Comparison of ENCODE assay signal across 33 cellular contexts in genomic region chr18:74402806-74403433, GRCh38. TPM values are rescaled to one million over a fixed set of nuclear protein-coding genes. Genes with fewer than 3 reads are reported as not detected.
A peak's percentile ranks its signal among the peaks of the same experiment; 100 is the strongest.
DNase-seq lines count a peak whose midpoint lies in the region; ATAC-seq, FAIRE-seq and TF ChIP-seq lines count a peak whose summit lies in the region.
"Had no signal": no experiment of that assay in that cellular context is flagged by ENCODE, and none has a peak within 500 bp of the region (broad histone marks: within the 10 kb centered on the region; RNA-seq: fewer than 3 reads in every experiment).

No MANE protein-coding gene starts in this region.

- peak overlapping the region; percentile 46 for H3K27ac Mint-ChIP-seq in neural progenitor cell
- no peak overlapping the region for H3K27ac Mint-ChIP-seq in CD4-positive, alpha-beta T cell
- H3K27ac Mint-ChIP-seq in activated T-cell treated with anti-CD3 and anti-CD28 coated beads, Interleukin-2, amount 50 U/mL, for 24 hours = no peak overlapping the region
- H3K27ac Mint-ChIP-seq: activated CD4-positive, alpha-beta T cell treated with anti-CD3 and anti-CD28 coated beads, Interleukin-2, amount 10 ng/mL, durations not matched to agents 24 days and 14 days; natural killer cell treated with Interleukin-12 subunit alpha and Interleukin-12 subunit beta and Interleukin-15 and Interleukin-18, amount 100 ng/mL, for 72 hours had no signal

- H3F3A ChIP-seq in neural progenitor cell (ENCODE audit: low read depth) = no peaks in the 10 kb centered on the region

- no peaks in the 10 kb centered on the region for H3K79me2 ChIP-seq in neural progenitor cell (ENCODE audit: low read depth)

- no peaks in the 10 kb centered on the region for H4K20me1 ChIP-seq in neural progenitor cell (ENCODE audit: low read depth)

- no peak overlapping the region for H3K9ac ChIP-seq in neural progenitor cell

- H3K4me1 ChIP-seq in neural progenitor cell = no peaks in the 10 kb centered on the region
- H3K4me1 ChIP-seq: Peyer's patch, SJCRH30 had no signal

- no peaks in the 10 kb centered on the region for H3K9me3 ChIP-seq in neural progenitor cell (ENCODE audit: low read depth)
- H3K9me3 ChIP-seq in CD4-positive, alpha-beta T cell (ENCODE audit: control insufficient read depth, low read length) = no peaks in the 10 kb centered on the region
- H3K9me3 ChIP-seq: gastroesophageal sphincter, mucosa of descending colon, ovary, Peyer's patch, SJCRH30, upper lobe of left lung had no signal

- peaks cover 2% of the 10 kb centered on the region for H3K9me3 Mint-ChIP-seq in neural progenitor cell
- H3K9me3 Mint-ChIP-seq in CD4-positive, alpha-beta T cell = no peaks in the 10 kb centered on the region
- H3K9me3 Mint-ChIP-seq in activated T-cell treated with anti-CD3 and anti-CD28 coated beads, Interleukin-2, amount 50 U/mL, for 24 hours = no peaks in the 10 kb centered on the region
- H3K9me3 Mint-ChIP-seq: central memory CD8-positive, alpha-beta T cell; natural killer cell treated with Interleukin-12 subunit alpha and Interleukin-12 subunit beta and Interleukin-15 and Interleukin-18, amount 100 ng/mL, for 72 hours had no signal

- peak; percentile 85 for FAIRE-seq in D721Med (lab: Jason Lieb, UNC)
- FAIRE-seq: GM12891, islet of Langerhans had no signal

- H3K4me2 ChIP-seq in neural progenitor cell = no peak overlapping the region

- TF ChIP-seq CTCF in D721Med (IDR thresholded peaks at IDR 0.05; ENCODE audit: insufficient read depth, missing control alignments) (no peak), neural progenitor cell (IDR thresholded peaks at IDR 0.05) (no peak)
- TF ChIP-seq CTCF in CD4-positive, alpha-beta T cell (IDR thresholded peaks at IDR 0.05) = no peak

- no peaks in the 10 kb centered on the region for H3K27me3 Mint-ChIP-seq in neural progenitor cell (ENCODE audit: insufficient read depth, low read depth)
- no peaks in the 10 kb centered on the region for H3K27me3 Mint-ChIP-seq in CD4-positive, alpha-beta T cell
- H3K27me3 Mint-ChIP-seq in activated T-cell treated with anti-CD3 and anti-CD28 coated beads, Interleukin-2, amount 50 U/mL, for 24 hours = peaks cover 5% of the 10 kb centered on the region

- H2AFZ ChIP-seq in neural progenitor cell (replicated peaks) = peak overlapping the region; percentile 30

- no peaks in the 10 kb centered on the region for H3K36me3 ChIP-seq in neural progenitor cell
- H3K36me3 ChIP-seq: gastroesophageal sphincter, ovary, Peyer's patch, SJCRH30, upper lobe of left lung had no signal

- H3K27me3 ChIP-seq in neural progenitor cell = no peaks in the 10 kb centered on the region
- H3K27me3 ChIP-seq in CD4-positive, alpha-beta T cell (ENCODE audit: control insufficient read depth, insufficient read depth, low read length) = no peaks in the 10 kb centered on the region
- H3K27me3 ChIP-seq: ovary, Peyer's patch, SJCRH30, upper lobe of left lung had no signal

- ATAC-seq in CD4-positive, alpha-beta T cell (ENCODE audit: poor library complexity) = no peak
- ATAC-seq: gastroesophageal sphincter; mucosa of descending colon; natural killer cell treated with Interleukin-12 subunit alpha and Interleukin-12 subunit beta and Interleukin-15 and Interleukin-18, amount 100 ng/mL, for 72 hours had no signal

- CTCF ChIA-PET in CD4-positive, alpha-beta T cell (lab: Charles Lee) = no interaction called here

- POLR2A ChIA-PET in CD4-positive, alpha-beta T cell (lab: Charles Lee) = no interaction called here

- H3K4me3 Mint-ChIP-seq in neural progenitor cell = no peak overlapping the region
- no peak overlapping the region for H3K4me3 Mint-ChIP-seq in CD4-positive, alpha-beta T cell
- no peak overlapping the region for H3K4me3 Mint-ChIP-seq in activated T-cell treated with anti-CD3 and anti-CD28 coated beads, Interleukin-2, amount 50 U/mL, for 24 hours
- H3K4me3 Mint-ChIP-seq: activated CD4-positive, alpha-beta T cell treated with anti-CD3 and anti-CD28 coated beads, Interleukin-2, amount 10 ng/mL, durations not matched to agents 24 days and 14 days; central memory CD8-positive, alpha-beta T cell; natural killer cell treated with Interleukin-12 subunit alpha and Interleukin-12 subunit beta and Interleukin-15 and Interleukin-18, amount 100 ng/mL, for 72 hours had no signal

- H3K36me3 Mint-ChIP-seq in neural progenitor cell = no peaks in the 10 kb centered on the region
- no peaks in the 10 kb centered on the region for H3K36me3 Mint-ChIP-seq in CD4-positive, alpha-beta T cell (ENCODE audit: low read depth)
- H3K36me3 Mint-ChIP-seq in activated T-cell treated with anti-CD3 and anti-CD28 coated beads, Interleukin-2, amount 50 U/mL, for 24 hours (ENCODE audit: low read depth) = no peaks in the 10 kb centered on the region
- H3K36me3 Mint-ChIP-seq: natural killer cell treated with Interleukin-12 subunit alpha and Interleukin-12 subunit beta and Interleukin-15 and Interleukin-18, amount 100 ng/mL, for 72 hours had no signal

- intact Hi-C loops in CD4-positive, alpha-beta T cell (cut with DNase I, micrococcal nuclease) = no loop called here

- no peak overlapping the region for H3K27ac ChIP-seq in neural progenitor cell
- H3K27ac ChIP-seq in CD4-positive, alpha-beta T cell (ENCODE audit: low read depth, low read length) = no peak overlapping the region
- H3K27ac ChIP-seq: C4-2B, gastroesophageal sphincter, ovary, Peyer's patch, SJCRH30 had no signal

- H3K4me3 ChIP-seq in neural progenitor cell = no peak overlapping the region
- H3K4me3 ChIP-seq: gastroesophageal sphincter, mucosa of descending colon, ovary, Peyer's patch, SJCRH30, upper lobe of left lung had no signal

- no peaks in the 10 kb centered on the region for H3K4me1 Mint-ChIP-seq in neural progenitor cell
- peaks cover 37% of the 10 kb centered on the region for H3K4me1 Mint-ChIP-seq in CD4-positive, alpha-beta T cell (ENCODE audit: low read depth)
- peaks cover 17% of the 10 kb centered on the region for H3K4me1 Mint-ChIP-seq in activated T-cell treated with anti-CD3 and anti-CD28 coated beads, Interleukin-2, amount 50 U/mL, for 24 hours (ENCODE audit: low read depth)

- DNase-seq in D721Med (ENCODE audit: insufficient read length, low spot score) (no peak), OCI-M1 (lab: John Stamatoyannopoulos, UW) (peak; percentile 36), erythroblast (lab: John Stamatoyannopoulos, UW) (peak; percentile 23 to 41), neural progenitor cell (ENCODE audit: low spot score) (peak; percentile 22), NCI-H345 treated with DMSO at 0.1 percent for 48 hours (lab: John Stamatoyannopoulos, UW; ENCODE audit: unreplicated experiment) (no peak), NCI-H2029 (lab: John Stamatoyannopoulos, UW) (no peak)
- DNase-seq in CD4-positive, alpha-beta T cell = no peak
- DNase-seq in activated T-cell treated with anti-CD3 and anti-CD28 coated beads, Interleukin-2, amount 50 U/mL, for 24 hours = no peak
- DNase-seq: activated CD4-positive, alpha-beta T cell treated with anti-CD3 and anti-CD28 coated beads, Interleukin-2, amount 10 ng/mL, durations not matched to agents 24 days and 14 days; activated T-cell treated with anti-CD3 and anti-CD28 coated beads, Interleukin-2, amount 50 U/mL, for 1 hour; Calu3; hypothalamus; mucosa of descending colon; NCI-H1092; NCI-H187; NCI-H526 treated with DMSO at 0.1 percent for 48 hours; ovary; SJCRH30; stimulated activated CD4-positive, alpha-beta T cell treated with anti-CD3 and anti-CD28 coated beads, Interleukin-12 subunit alpha, Interleukin-12 subunit beta, amount 100 ng/mL, for 4 hours; stimulated activated CD4-positive, alpha-beta T cell treated with anti-CD3 and anti-CD28 coated beads, Interleukin-4, amount 100 ng/mL, for 1 hour had no signal

- no peak for TF ChIP-seq POLR2A in erythroblast (IDR thresholded peaks at IDR 0.05; ENCODE audit: low read length)

RNA-seq across cellular contexts. Expression of gene DIPK1C, which starts 54.2 kb away (rescaled TPM):
- 12.9 and 13.7 TPM in 2 replicates for total RNA-seq in neural progenitor cell (ENCODE audit: low replicate concordance)
- not detected for total RNA-seq in CD4-positive, alpha-beta T cell
- total RNA-seq: activated CD4-positive, alpha-beta T cell treated with anti-CD3 and anti-CD28 coated beads, Interleukin-2, amount 10 ng/mL, durations not matched to agents 24 days and 14 days; activated CD8-positive, alpha-beta memory T cell treated with anti-CD3 and anti-CD28 coated beads for 36 hours; Calu3; Daoy; dermis microvascular lymphatic vessel endothelial cell; fibroblast of lung; natural killer cell treated with Interleukin-12 subunit alpha and Interleukin-12 subunit beta and Interleukin-15 and Interleukin-18, amount 100 ng/mL, for 72 hours; SJCRH30; subcutaneous adipose tissue had no signal

Comparison
In these comparisons a context has a peak if more than half of its experiments do, and no peak if none do; other contexts are left out.
1. DNase-seq: peak in OCI-M1 (single experiment), erythroblast (2 of 2) and neural progenitor cell (single experiment); none in D721Med (single experiment), CD4-positive, alpha-beta T cell (0 of 10), NCI-H345 treated with DMSO at 0.1 percent for 48 hours (single experiment), NCI-H2029 (single experiment) and activated T-cell treated with anti-CD3 and anti-CD28 coated beads, Interleukin-2, amount 50 U/mL, for 24 hours (single experiment).
2. RNA of gene DIPK1C, which starts 54.2 kb away (total RNA-seq): 12.9 to 13.7 TPM in neural progenitor cell; not detected in CD4-positive, alpha-beta T cell; every median in the first group is over 10 times any median in the second.